Comparison of ENCODE assay signal across 1 cellular context in genomic region chr12:108563135-108563803, GRCh38.
TF ChIP-seq lines count a peak whose summit lies in the region.

No MANE protein-coding gene starts in this region.

TF ChIP-seq in K562, 482 proteins besides CTCF, POLR2A, EP300 and RAD21 (continued from another document):
- TF ChIP-seq MEIS2 (IDR thresholded peaks at IDR 0.05; ENCODE audit: partially characterized antibody) (peak; percentile 93), ESRRB (CRISPR knock-in tag; IDR thresholded peaks at IDR 0.05; ENCODE audit: borderline replicate concordance) (no peak), CBX2 (IDR thresholded peaks at IDR 0.05; ENCODE audit: insufficient read depth, low read length, poor library complexity, severe bottlenecking) (no peak), SUPT5H (IDR thresholded peaks at IDR 0.05) (0 out of 2 replicates have a peak, but pooled peaks have one; percentile 19), ZBED1 (IDR thresholded peaks at IDR 0.05) (no peak), NFIC (IDR thresholded peaks at IDR 0.05) (peak; percentile 54), BHLHE40 (IDR thresholded peaks at IDR 0.05; ENCODE audit: low read length) (peak; percentile 53; the same call in 1 of the 2 replicates), LCOR (CRISPR knock-in tag; IDR thresholded peaks at IDR 0.05) (no peak; the same call in 1 of the 2 replicates), L3MBTL2 (IDR thresholded peaks at IDR 0.05) (peak; percentile 22; the same call in 1 of the 2 replicates), PCBP1 (IDR thresholded peaks at IDR 0.05; ENCODE audit: low read depth, low read length, poor library complexity, severe bottlenecking) (no peak), NELFE (IDR thresholded peaks at IDR 0.05; ENCODE audit: insufficient read depth, insufficient read length) (no peak), ZBTB9 (CRISPR knock-in tag; IDR thresholded peaks at IDR 0.05) (no peak), JUND (IDR thresholded peaks at IDR 0.05; ENCODE audit: borderline replicate concordance, low read depth, low read length) (peak; percentile 77), JUND (tag; IDR thresholded peaks at IDR 0.05; ENCODE audit: borderline replicate concordance, low read depth, low read length) (peak; percentile 32; the same call in 1 of the 3 replicates), BRD9 (IDR thresholded peaks at IDR 0.05; ENCODE audit: low read depth, partially characterized antibody) (peak; percentile 83), ARID4B (CRISPR knock-in tag; IDR thresholded peaks at IDR 0.05) (peak; percentile 6; the same call in 1 of the 2 replicates)
